In genomic region chr2:163039266-163039665, GRCh38 we compare ENCODE assay signal across 15 cellular contexts.
A peak's percentile ranks its signal among the peaks of the same experiment; 100 is the strongest.
DNase-seq lines count a peak whose midpoint lies in the region; ATAC-seq lines count a peak whose summit lies in the region.
"Had no signal": no experiment of that assay in that cellular context is flagged by ENCODE, and none has a peak within 500 bp of the region (broad histone marks: within the 10 kb centered on the region; RNA-seq: fewer than 3 reads in every experiment).

No MANE protein-coding gene starts in this region.

- in situ Hi-C loops in G401 (cut with HindIII; ENCODE audit: low sequenced_read_pairs) = no loop called here

- peak; percentile 49 for DNase-seq in G401 (ENCODE audit: low spot score)
- DNase-seq in cerebellar cortex (ENCODE audit: low spot score) = peak; percentile 27
- peak; percentile 18 for DNase-seq in superior temporal gyrus (ENCODE audit: extremely low spot score)
- no peak for DNase-seq in SW 1271 (lab: John Stamatoyannopoulos, UW)
- DNase-seq: 8988T; ACHN; Caco-2; Calu3; CD4-positive, alpha-beta T cell; CD8-positive, alpha-beta T cell; DMS79 treated with DMSO at 0.1 percent for 48 hours; GDM1 had no signal

- ATAC-seq in GM19328 (IDR thresholded peaks at IDR 0.05; ENCODE audit: unreplicated experiment) (no peak), GM21619 (IDR thresholded peaks at IDR 0.05; ENCODE audit: unreplicated experiment) (no peak)
- ATAC-seq: CD8-positive, alpha-beta T cell; GM12878 had no signal

Comparison
In these comparisons a context has a peak if more than half of its experiments do, and no peak if none do; other contexts are left out.
1. DNase-seq: peak in G401 (single experiment), cerebellar cortex (single experiment) and superior temporal gyrus (single experiment); none in SW 1271 (0 of 2).